Comparison of ENCODE assay signal across 8 cellular contexts in genomic region chr11:75524576-75525432, GRCh38. TPM values are rescaled to one million over a fixed set of nuclear protein-coding genes. Genes with fewer than 3 reads are reported as not detected.
DNase-seq lines count a peak whose midpoint lies in the region; TF ChIP-seq lines count a peak whose summit lies in the region.

No MANE protein-coding gene starts in this region.

- TF ChIP-seq CTCF in fibroblast of the aortic adventitia (IDR thresholded peaks at IDR 0.05; ENCODE audit: insufficient read depth, low read length) (no peak), prostate gland (IDR thresholded peaks at IDR 0.05) (no peak)

- H3K27ac ChIP-seq in prostate gland = peak overlapping the region; percentile 39 to 52

- peak overlapping the region; percentile 66 for H3K4me3 ChIP-seq in Jurkat, Clone E6-1 (ENCODE audit: low read length)
- H3K4me3 ChIP-seq in fibroblast of the aortic adventitia (ENCODE audit: low read depth, low read length) (peak overlapping the region; percentile 88), prostate gland (peak overlapping the region; percentile 56)

- DNase-seq in NOMO-1 treated with DMSO at 0.1 percent for 48 hours (lab: John Stamatoyannopoulos, UW; ENCODE audit: unreplicated experiment) = peak; percentile 29
- DNase-seq in NOMO-1 treated with dmso at 0.1 percent for 144 hours (lab: John Stamatoyannopoulos, UW; ENCODE audit: unreplicated experiment) = no peak
- DNase-seq in Jurkat, Clone E6-1 (ENCODE audit: low read depth, low spot score) = no peak
- DNase-seq in activated CD8-positive, alpha-beta memory T cell treated with anti-CD3 and anti-CD28 coated beads, Interleukin-2, amount 50 U/mL, for 4 hours = peak; percentile 34
- no peak for DNase-seq in fibroblast of the aortic adventitia (ENCODE audit: low read depth)
- DNase-seq in prostate gland (ENCODE audit: low spot score) = no peak
- no peak for DNase-seq in epidermal melanocyte (ENCODE audit: insufficient read length, low spot score)
- DNase-seq in Ammon's horn (ENCODE audit: low spot score) = no peak

- TF ChIP-seq POLR2A in prostate gland (IDR thresholded peaks at IDR 0.05) = no peak

- intact Hi-C loops in prostate gland (cut with DNase I) = loop anchor here (5.0 kb wide), 1 partner anchor 123 kb away; no protein-coding TSS in a partner anchor

- 11% methylated on average over 49 of the region's 52 CpGs for WGBS in prostate gland

- H3K9me3 ChIP-seq in prostate gland = no peaks in the 10 kb centered on the region

- no peaks in the 10 kb centered on the region for H3K36me3 ChIP-seq in prostate gland

- peaks cover 2% of the 10 kb centered on the region for H3K4me1 ChIP-seq in prostate gland (replicated peaks)

- H3K27me3 ChIP-seq in prostate gland (replicated peaks; ENCODE audit: insufficient read depth) = no peaks in the 10 kb centered on the region

RNA-seq across cellular contexts. Expression of gene GDPD5, which starts 0.9 kb away (rescaled TPM):
- 6.8 TPM for polyA plus RNA-seq in Jurkat, Clone E6-1 (2012; ENCODE audit: insufficient read depth, insufficient read length)
- total RNA-seq in fibroblast of the aortic adventitia (ENCODE audit: low replicate concordance) = 5.3 and 12.4 TPM in 2 replicates
- total RNA-seq in prostate gland = 10 to 100 TPM in 1 of 2 donors, 1 to 10 TPM in 1; 1.7 to 14.6 TPM

RNA-seq across cellular contexts. Expression of gene SERPINH1, which starts 37.2 kb away (rescaled TPM):
- 22.8 TPM for polyA plus RNA-seq in Jurkat, Clone E6-1 (2012; ENCODE audit: insufficient read depth, insufficient read length)
- total RNA-seq in fibroblast of the aortic adventitia (ENCODE audit: low replicate concordance) (374 and 497 TPM in 2 replicates), prostate gland (100 to 1,000 TPM; 123 to 189 TPM)

Comparison
In these comparisons a context has a peak if more than half of its experiments do, and no peak if none do; other contexts are left out.
1. DNase-seq: peak in NOMO-1 treated with DMSO at 0.1 percent for 48 hours (single experiment) and activated CD8-positive, alpha-beta memory T cell treated with anti-CD3 and anti-CD28 coated beads, Interleukin-2, amount 50 U/mL, for 4 hours (single experiment); none in NOMO-1 treated with dmso at 0.1 percent for 144 hours (single experiment), Jurkat, Clone E6-1 (single experiment), fibroblast of the aortic adventitia (single experiment), prostate gland (single experiment), epidermal melanocyte (single experiment) and Ammon's horn (single experiment).
2. Peak in every context shown above with its lines, with median percentiles within 50 percentile points of each other: H3K4me3 ChIP-seq.